In the genomic region with DNA sequence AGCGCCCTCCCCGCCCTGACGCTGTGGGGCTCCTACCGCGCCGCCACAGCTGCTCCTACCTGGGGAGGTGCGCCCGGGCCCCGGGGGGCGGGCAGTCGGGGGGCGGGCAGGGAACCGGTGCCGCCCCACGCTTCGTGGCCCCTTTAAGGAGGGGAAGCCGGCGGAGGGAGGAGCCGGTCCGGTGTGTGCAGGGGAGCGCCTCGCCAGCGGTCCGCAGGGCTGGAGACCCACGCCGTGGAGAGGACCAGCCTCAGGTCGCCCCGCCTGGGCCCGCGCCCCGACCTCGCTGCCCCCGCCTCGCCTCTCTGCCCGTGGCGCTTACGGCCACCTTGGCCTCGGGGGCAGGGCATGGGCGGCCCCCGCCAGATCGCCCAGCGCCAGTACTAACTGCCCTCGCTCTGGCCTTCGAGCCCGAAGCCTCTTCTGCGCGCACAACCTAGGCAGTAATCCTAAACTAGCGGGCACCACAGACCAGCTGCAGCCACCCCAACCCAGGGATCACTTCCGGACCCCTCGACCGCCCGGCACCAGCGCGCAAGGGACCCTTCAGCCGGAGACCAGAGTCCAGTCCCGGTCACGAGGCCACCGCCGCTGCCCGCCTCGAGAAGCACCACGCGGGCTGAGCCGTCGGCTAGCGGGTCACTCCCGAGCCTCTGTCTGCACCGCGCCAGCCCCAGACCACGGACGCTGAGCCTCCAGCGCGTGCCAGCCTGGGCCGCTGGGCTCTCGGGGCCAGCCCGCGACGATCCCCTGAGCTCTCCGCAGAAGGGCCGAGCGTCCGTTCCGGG, we compare ENCODE assay signal across 8 cellular contexts. TPM values are rescaled to one million over a fixed set of nuclear protein-coding genes. Genes with fewer than 3 reads are reported as not detected.
DNase-seq lines count a peak whose midpoint lies in the region; ATAC-seq, FAIRE-seq and TF ChIP-seq lines count a peak whose summit lies in the region.

A gene (plus strand): TSS at position 171 of the 788 bp plus-strand sequence. CDS start 689 bp downstream, outside the sequence.

- no peak within 1 kb of the TSS for H3K4me2 ChIP-seq in endothelial cell of umbilical vein (ENCODE audit: insufficient read depth, low read length)

- H3K4me1 Mint-ChIP-seq in osteocyte (ENCODE audit: unreplicated experiment) = peaks cover 18% of the 10 kb centered on the region

- no peak within 1 kb of the TSS for H3K4me3 ChIP-seq in NB4 (ENCODE audit: low read depth, low read length)
- peak within 1 kb of the TSS in 1 of 3 experiments; percentile 8 for H3K4me3 ChIP-seq in endothelial cell of umbilical vein (replicated peaks in 1 of 3; ENCODE audit: insufficient read depth in 1 of 3, low read depth in 1 of 3, low read length in 3 of 3)

- intact Hi-C loops in endothelial cell of umbilical vein (cut with micrococcal nuclease) = no loop called here

- no peaks in the 10 kb centered on the region for H3K9me1 ChIP-seq in endothelial cell of umbilical vein (replicated peaks; ENCODE audit: control insufficient read depth, extremely low read depth, insufficient read depth, low read length)

- H3K9me3 Mint-ChIP-seq in osteocyte (ENCODE audit: unreplicated experiment) = no peaks in the 10 kb centered on the region

- H3K27me3 ChIP-seq in endothelial cell of umbilical vein (ENCODE audit: control insufficient read depth in 2 of 2, insufficient read depth in 2 of 2, low read length in 2 of 2) = peaks cover 85 to 99% of the 10 kb centered on the region in 2 experiments

- peaks cover 2% of the 10 kb centered on the region for H4K20me1 ChIP-seq in endothelial cell of umbilical vein (replicated peaks; ENCODE audit: control insufficient read depth, extremely low read depth, insufficient read depth, low read length)

- H3K4me1 ChIP-seq in endothelial cell of umbilical vein (ENCODE audit: control insufficient read depth, extremely low read depth, insufficient read depth, low read length) = peaks cover 5% of the 10 kb centered on the region

- no peak within 1 kb of the TSS for H3K27ac Mint-ChIP-seq in osteocyte (ENCODE audit: unreplicated experiment)

- no peaks in the 10 kb centered on the region for H3K36me3 Mint-ChIP-seq in osteocyte (ENCODE audit: unreplicated experiment)

- H3K4me3 Mint-ChIP-seq in osteocyte (ENCODE audit: unreplicated experiment) = peak within 1 kb of the TSS; percentile 73

- BruUV-seq in endothelial cell of umbilical vein (replicated peaks; lab: Mats Ljungman, UMichigan) = no TSS peak

- in situ Hi-C loops in KBM-7 (cut with MboI; ENCODE audit: low pct_unique_long_range_greater_than_20kb, low sequenced_read_pairs) = no loop called here

- ATAC-seq in HG03439 (IDR thresholded peaks at IDR 0.05; ENCODE audit: unreplicated experiment) = no peak

- H3K36me3 ChIP-seq in endothelial cell of umbilical vein (ENCODE audit: control insufficient read depth in 2 of 2, extremely low read depth in 1 of 2, insufficient read depth in 2 of 2, low read length in 2 of 2) = no peaks in the 10 kb centered on the region

- H3K9me3 ChIP-seq in endothelial cell of umbilical vein (replicated peaks; ENCODE audit: control insufficient read depth, insufficient read depth, low read length) = no peaks in the 10 kb centered on the region

- dilution Hi-C loops in endothelial cell of umbilical vein (cut with MboI; ENCODE audit: extremely low pct_ligation_motif_present, low sequenced_read_pairs) = no loop called here

- peak within 1 kb of the TSS; percentile 13 for H2AFZ ChIP-seq in endothelial cell of umbilical vein (ENCODE audit: low read depth, low read length)

- H3K79me2 ChIP-seq in endothelial cell of umbilical vein (ENCODE audit: control insufficient read depth, insufficient read depth, low read length) = no peaks in the 10 kb centered on the region

- CTCF ChIA-PET in endothelial cell of umbilical vein (lab: Charles Lee) = no interaction called here

- H3K9ac ChIP-seq in endothelial cell of umbilical vein (replicated peaks; ENCODE audit: extremely low read depth, insufficient read depth, low read length) = no peak within 1 kb of the TSS

- POLR2A ChIA-PET in endothelial cell of umbilical vein (lab: Charles Lee) = no interaction called here

- peaks cover 78% of the 10 kb centered on the region for H3K27me3 Mint-ChIP-seq in osteocyte (ENCODE audit: unreplicated experiment)

- TF ChIP-seq POLR2A in NB4 (IDR thresholded peaks at IDR 0.05; ENCODE audit: extremely low read depth, insufficient read length) (no peak), endothelial cell of umbilical vein (IDR thresholded peaks at IDR 0.05; ENCODE audit: low read depth, low read length) (no peak)

- FAIRE-seq in endothelial cell of umbilical vein (lab: Jason Lieb, UNC) = no peak

- DNase-seq in COLO668 (lab: John Stamatoyannopoulos, UW; ENCODE audit: unreplicated experiment) (peak; percentile 46), NB4 (ENCODE audit: low read depth) (peak; percentile 12), endothelial cell of umbilical vein (ENCODE audit: low read depth, low spot score) (no peak), osteocyte (ENCODE audit: extremely low spot score, unreplicated experiment) (peak; percentile 80), dermis blood vessel endothelial cell (no peak), KBM-7 (no peak), NAMALWA (ENCODE audit: low spot score) (no peak)

- H3K27ac ChIP-seq in endothelial cell of umbilical vein (ENCODE audit: insufficient read depth, low read depth, low read length) = no peak within 1 kb of the TSS

- no peak for TF ChIP-seq CTCF in NB4 (IDR thresholded peaks at IDR 0.05; ENCODE audit: low read depth, low read length)
- no peak for TF ChIP-seq CTCF in endothelial cell of umbilical vein (IDR thresholded peaks at IDR 0.05; ENCODE audit: extremely low read depth in 1 of 2, insufficient read depth in 1 of 2, low read depth in 1 of 2, low read length in 2 of 2)
- no peak for TF ChIP-seq CTCF in osteocyte (IDR thresholded peaks at IDR 0.05)

TF ChIP-seq in endothelial cell of umbilical vein, 7 proteins besides CTCF, POLR2A, EP300 and RAD21:
- TF ChIP-seq MYC (IDR thresholded peaks at IDR 0.05; ENCODE audit: low read depth, low read length) = no peak
- TF ChIP-seq GATA2 (IDR thresholded peaks at IDR 0.05; ENCODE audit: insufficient read depth, insufficient read length, low read depth, low read length) = no peak
- no peak for TF ChIP-seq FOS (IDR thresholded peaks at IDR 0.05; ENCODE audit: borderline replicate concordance, insufficient read depth, low read length)
- TF ChIP-seq, protein P1, sequence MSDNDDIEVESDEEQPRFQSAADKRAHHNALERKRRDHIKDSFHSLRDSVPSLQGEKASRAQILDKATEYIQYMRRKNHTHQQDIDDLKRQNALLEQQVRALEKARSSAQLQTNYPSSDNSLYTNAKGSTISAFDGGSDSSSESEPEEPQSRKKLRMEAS (IDR thresholded peaks at IDR 0.05; ENCODE audit: insufficient read depth, insufficient read length) = no peak
- TF ChIP-seq JUN (IDR thresholded peaks at IDR 0.05; ENCODE audit: borderline replicate concordance, insufficient read depth, insufficient read length, low read depth) = no peak
- no peak for TF ChIP-seq EZH2 (IDR thresholded peaks at IDR 0.05; ENCODE audit: borderline replicate concordance, low read depth, low read length, severe bottlenecking)
- TF ChIP-seq POLR2AphosphoS5 (IDR thresholded peaks at IDR 0.05; ENCODE audit: insufficient read depth, low read depth, low read length) = no peak

RNA-seq across cellular contexts. Expression of the gene that starts here (rescaled TPM):
- not detected in 2 replicates for total RNA-seq in endothelial cell of umbilical vein
- not detected in 2 replicates for polyA plus RNA-seq in endothelial cell of umbilical vein
- polyA plus RNA-seq in endothelial cell of umbilical vein (2011; cell fraction: cytosol; rRNA removed) = not detected in 2 replicates
- not detected in 2 replicates for polyA plus RNA-seq in endothelial cell of umbilical vein (2011; cell fraction: nucleus; rRNA removed)
- not detected in 2 replicates for polyA plus RNA-seq in endothelial cell of umbilical vein (2012)
- polyA minus RNA-seq in endothelial cell of umbilical vein = not detected in 2 replicates
- 1.5 TPM for polyA minus RNA-seq in endothelial cell of umbilical vein (2011; cell fraction: cytosol; rRNA and poly(A)+ RNA removed)
- not detected in 2 replicates for polyA minus RNA-seq in endothelial cell of umbilical vein (2011; cell fraction: nucleus; rRNA and poly(A)+ RNA removed)
- total RNA-seq in osteocyte = not detected in 2 replicates
- 0.09 and 0.17 TPM in 2 replicates for total RNA-seq in dermis blood vessel endothelial cell

Comparison
In these comparisons a context has a peak if more than half of its experiments do, and no peak if none do; other contexts are left out.
1. Peak in DNase-seq in osteocyte; RNA of the gene not detected or under 1 TPM.
2. DNase-seq: peak in COLO668 (single experiment) and NB4 (single experiment); none in endothelial cell of umbilical vein (single experiment), dermis blood vessel endothelial cell (single experiment), KBM-7 (single experiment) and NAMALWA (single experiment).